ENCODE assay signal across 8 cellular contexts in genomic region chr3:30655187-30655812, GRCh38. TPM values are rescaled to one million over a fixed set of nuclear protein-coding genes. Genes with fewer than 3 reads are reported as not detected.
A peak's percentile ranks its signal among the peaks of the same experiment; 100 is the strongest.
DNase-seq lines count a peak whose midpoint lies in the region; ATAC-seq and TF ChIP-seq lines count a peak whose summit lies in the region.

No MANE protein-coding gene starts in this region.

- DNase-seq in A673 (ENCODE audit: low spot score) (peak; percentile 97), stomach (no peak), prostate gland (ENCODE audit: low spot score) (no peak), 8988T (no peak), amniotic stem cell (lab: John Stamatoyannopoulos, UW) (no peak)

- H3K9me3 ChIP-seq in A673 (ENCODE audit: low read depth, low read length, poor library complexity, severe bottlenecking), result no peaks in the 10 kb centered on the region
- H3K9me3 ChIP-seq in OCI-LY1 (ENCODE audit: low read length), result no peaks in the 10 kb centered on the region
- H3K9me3 ChIP-seq in duodenal mucosa (ENCODE audit: control insufficient read depth in 1 of 2, low read length in 2 of 2), result no peaks in the 10 kb centered on the region
- H3K9me3 ChIP-seq in stomach, result no peaks in the 10 kb centered on the region
- H3K9me3 ChIP-seq in prostate gland, result no peaks in the 10 kb centered on the region

- TF ChIP-seq EP300 in stomach (IDR thresholded peaks at IDR 0.05), result no peak

- TF ChIP-seq POLR2A in stomach (IDR thresholded peaks at IDR 0.05) (no peak), prostate gland (IDR thresholded peaks at IDR 0.05) (no peak)

- no peak overlapping the region for H3K4me3 ChIP-seq in A673 (ENCODE audit: low read depth, low read length, poor library complexity, severe bottlenecking)
- H3K4me3 ChIP-seq in OCI-LY1 (ENCODE audit: low read depth, low read length, poor library complexity, severe bottlenecking), result no peak overlapping the region
- H3K4me3 ChIP-seq in duodenal mucosa (ENCODE audit: low read depth in 1 of 2, low read length in 2 of 2), result peak overlapping the region in 1 of 2 donors; percentile 22
- H3K4me3 ChIP-seq in stomach, result no peak overlapping the region
- H3K4me3 ChIP-seq in prostate gland, result no peak overlapping the region

- CTCF ChIA-PET in A673 (lab: Charles Lee), result no interaction called here

- intact Hi-C loops in A673 (cut with micrococcal nuclease; ENCODE audit: unreplicated experiment) (loop anchor here (2.0 to 5.0 kb wide), 2 partner anchors 37 to 48 kb away; partner anchors contain the start of gene TGFBR2), stomach (cut with DNase I; ENCODE audit: low total_unique reads) (no loop called here), prostate gland (cut with DNase I) (no loop called here)

- H3K4me1 ChIP-seq in A673 (ENCODE audit: insufficient read depth, low read length, poor library complexity, severe bottlenecking), result peaks cover 75% of the 10 kb centered on the region
- peaks cover 56% of the 10 kb centered on the region for H3K4me1 ChIP-seq in OCI-LY1 (ENCODE audit: insufficient read depth, low read length, severe bottlenecking)
- peaks cover 50 to 60% of the 10 kb centered on the region in 2 donors for H3K4me1 ChIP-seq in duodenal mucosa (ENCODE audit: control insufficient read depth in 1 of 2, insufficient read depth in 2 of 2, low read length in 2 of 2)
- H3K4me1 ChIP-seq in stomach, result peaks cover 38 to 91% (median 64%) of the 10 kb centered on the region in 4 donors
- peaks cover 5% of the 10 kb centered on the region for H3K4me1 ChIP-seq in prostate gland (replicated peaks)

- H3K36me3 ChIP-seq in A673 (ENCODE audit: insufficient read depth, low read length, poor library complexity, severe bottlenecking) (peaks cover 16% of the 10 kb centered on the region), OCI-LY1 (ENCODE audit: insufficient read depth, low read length) (peaks cover 76% of the 10 kb centered on the region), duodenal mucosa (ENCODE audit: control insufficient read depth in 1 of 2, insufficient read depth in 2 of 2, low read length in 2 of 2) (peaks cover 24 to 54% of the 10 kb centered on the region in 2 donors), stomach (peaks cover 32 to 80% (median 72%) of the 10 kb centered on the region in 4 donors), prostate gland (no peaks in the 10 kb centered on the region)

- H3F3A ChIP-seq in OCI-LY1 (ENCODE audit: insufficient read depth, low read length), result no peaks in the 10 kb centered on the region

- no TSS peak for BruUV-seq in A673 (replicated peaks; lab: Mats Ljungman, UMichigan)

- no peaks in the 10 kb centered on the region for H4K20me1 ChIP-seq in OCI-LY1 (ENCODE audit: insufficient read depth, low read length)

- no peaks in the 10 kb centered on the region for H3K79me2 ChIP-seq in OCI-LY1 (ENCODE audit: insufficient read depth, low read length)

- peak overlapping the region; percentile 75 for H3K27ac ChIP-seq in A673 (ENCODE audit: low read depth, low read length, poor library complexity, severe bottlenecking)
- peak overlapping the region; percentile 72 for H3K27ac ChIP-seq in OCI-LY1 (ENCODE audit: low read depth, low read length, poor library complexity, severe bottlenecking)
- peak overlapping the region; percentile 42 for H3K27ac ChIP-seq in duodenal mucosa (ENCODE audit: low read depth, low read length)
- peak overlapping the region; percentile 36 to 81 (median 54) for H3K27ac ChIP-seq in stomach
- no peak overlapping the region for H3K27ac ChIP-seq in prostate gland

- TF ChIP-seq CTCF in A673 (conservative IDR thresholded peaks at IDR 0.05; ENCODE audit: low read depth, low read length) (no peak), OCI-LY1 (IDR thresholded peaks at IDR 0.05; ENCODE audit: low read length) (no peak), stomach (IDR thresholded peaks at IDR 0.05) (no peak), prostate gland (IDR thresholded peaks at IDR 0.05) (no peak)

- H2AFZ ChIP-seq in OCI-LY1 (ENCODE audit: low read length), result no peak overlapping the region

- no peaks in the 10 kb centered on the region for H3K9me2 ChIP-seq in OCI-LY1 (ENCODE audit: low read depth, low read length)

- peak; percentile 33 for ATAC-seq in GM21390 (IDR thresholded peaks at IDR 0.05; ENCODE audit: unreplicated experiment)

- no peaks in the 10 kb centered on the region for H3K27me3 ChIP-seq in A673 (replicated peaks; ENCODE audit: insufficient read depth, low read depth, low read length, poor library complexity)
- H3K27me3 ChIP-seq in OCI-LY1 (ENCODE audit: insufficient read depth, low read length), result no peaks in the 10 kb centered on the region
- no peaks in the 10 kb centered on the region for H3K27me3 ChIP-seq in duodenal mucosa (ENCODE audit: control insufficient read depth in 1 of 2, insufficient read depth in 2 of 2, low read length in 2 of 2)
- no peaks in the 10 kb centered on the region for H3K27me3 ChIP-seq in stomach
- H3K27me3 ChIP-seq in prostate gland (replicated peaks; ENCODE audit: insufficient read depth), result no peaks in the 10 kb centered on the region

- no peak overlapping the region for H3K9ac ChIP-seq in OCI-LY1 (ENCODE audit: low read length)
- H3K9ac ChIP-seq in duodenal mucosa (ENCODE audit: low read depth in 1 of 2, low read length in 2 of 2), result no peak overlapping the region

- no peak overlapping the region for H3K4me2 ChIP-seq in OCI-LY1 (ENCODE audit: low read length)

- POLR2A ChIA-PET in A673 (lab: Charles Lee; ENCODE audit: low non-redundant PET), result interaction anchor here (0.7 kb wide), 1 partner anchor 381 kb away, joined by 3 read pairs; no protein-coding TSS in a partner anchor

- 74 to 84% (median 82%) methylated on average over 5 of the region's 5 CpGs for WGBS in stomach, 5 donors
- 80% methylated on average over 5 of the region's 5 CpGs for WGBS in prostate gland

RNA-seq across cellular contexts. Expression of gene TGFBR2, which starts 48.9 kb away (rescaled TPM):
- total RNA-seq in A673 (2021) (16.1 TPM in 2 replicates), stomach (100 to 1,000 TPM in 2 of 5 donors, 10 to 100 TPM in 3; 59.1 to 115 (median 89.3) TPM), prostate gland (10 to 100 TPM; 53.0 to 69.6 TPM)
- polyA plus RNA-seq in stomach, result 10 to 100 TPM; 13.7 to 44.1 (median 27.4) TPM

Comparison
In these comparisons a context has a peak if more than half of its experiments do, and no peak if none do; other contexts are left out.
1. H3K27ac ChIP-seq: peak in A673 (single experiment), OCI-LY1 (single experiment), duodenal mucosa (single experiment) and stomach (5 of 5); none in prostate gland (0 of 2).